ENCODE assay signal across 8 cellular contexts in genomic region chr15:40743921-40744809, GRCh38. TPM values are rescaled to one million over a fixed set of nuclear protein-coding genes. Genes with fewer than 3 reads are reported as not detected.
DNase-seq lines count a peak whose midpoint lies in the region; ATAC-seq and TF ChIP-seq lines count a peak whose summit lies in the region.
"Had no signal": no experiment of that assay in that cellular context is flagged by ENCODE, and none has a peak within 500 bp of the region (broad histone marks: within the 10 kb centered on the region; RNA-seq: fewer than 3 reads in every experiment).

No MANE protein-coding gene starts in this region.

- peaks cover 50% of the 10 kb centered on the region for H3K36me3 Mint-ChIP-seq in activated CD4-positive, alpha-beta T cell treated with anti-CD3 and anti-CD28 coated beads, Interleukin-2, amount 10 ng/mL, durations not matched to agents 24 days and 14 days (ENCODE audit: low read depth)

- H3K4me3 ChIP-seq in HL-60 (replicated peaks; ENCODE audit: insufficient read depth, low read length): no peak overlapping the region

- no peak for TF ChIP-seq CTCF in HL-60 (IDR thresholded peaks at IDR 0.05; ENCODE audit: insufficient read depth, low read length)

- H3K27me3 Mint-ChIP-seq in activated CD4-positive, alpha-beta T cell treated with anti-CD3 and anti-CD28 coated beads, Interleukin-2, amount 10 ng/mL, durations not matched to agents 24 days and 14 days: no peaks in the 10 kb centered on the region
- H3K27me3 Mint-ChIP-seq: activated B cell treated with CpG ODN at 0.5 μM for 24 hours had no signal

- H3K27ac ChIP-seq in HL-60 (replicated peaks): no peak overlapping the region

- H3K27me3 ChIP-seq in HL-60 (ENCODE audit: insufficient read depth, poor library complexity, severe bottlenecking): no peaks in the 10 kb centered on the region

- ATAC-seq in GM19351 (IDR thresholded peaks at IDR 0.05; ENCODE audit: unreplicated experiment): no peak

- peak overlapping the region; percentile 94 for H3K27ac Mint-ChIP-seq in activated CD4-positive, alpha-beta T cell treated with anti-CD3 and anti-CD28 coated beads, Interleukin-2, amount 10 ng/mL, durations not matched to agents 24 days and 14 days
- H3K27ac Mint-ChIP-seq: activated B cell treated with CpG ODN at 0.5 μM for 24 hours had no signal

- intact Hi-C loops in activated CD4-positive, alpha-beta T cell treated with anti-CD3 and anti-CD28 coated beads, Interleukin-2, amount 10 ng/mL, durations not matched to agents 24 days and 14 days (cut with micrococcal nuclease): loop anchor here (1.0 to 2.0 kb wide), 3 partner anchors 11 to 49 kb away; partner anchors contain the start of genes RAD51 and RMDN3

- H3K4me1 Mint-ChIP-seq in activated CD4-positive, alpha-beta T cell treated with anti-CD3 and anti-CD28 coated beads, Interleukin-2, amount 10 ng/mL, durations not matched to agents 24 days and 14 days: peaks cover 35% of the 10 kb centered on the region
- H3K4me1 Mint-ChIP-seq: activated B cell treated with CpG ODN at 0.5 μM for 24 hours had no signal

- H3K4me3 Mint-ChIP-seq in activated CD4-positive, alpha-beta T cell treated with anti-CD3 and anti-CD28 coated beads, Interleukin-2, amount 10 ng/mL, durations not matched to agents 24 days and 14 days: peak overlapping the region; percentile 70
- H3K4me3 Mint-ChIP-seq: activated B cell treated with CpG ODN at 0.5 μM for 24 hours had no signal

- H3K9me3 Mint-ChIP-seq in activated CD4-positive, alpha-beta T cell treated with anti-CD3 and anti-CD28 coated beads, Interleukin-2, amount 10 ng/mL, durations not matched to agents 24 days and 14 days: no peaks in the 10 kb centered on the region
- H3K9me3 Mint-ChIP-seq: activated B cell treated with CpG ODN at 0.5 μM for 24 hours had no signal

- peak; percentile 28 to 79 for DNase-seq in HL-60 (ENCODE audit: low read depth in 1 of 2, low spot score in 1 of 2)
- peak; percentile 91 for DNase-seq in activated CD4-positive, alpha-beta T cell treated with anti-CD3 and anti-CD28 coated beads, Interleukin-2, amount 10 ng/mL, durations not matched to agents 24 days and 14 days
- DNase-seq in fibroblast of gingiva (ENCODE audit: low read depth): peak; percentile 65
- DNase-seq in stimulated activated CD4-positive, alpha-beta T cell treated with anti-CD3 and anti-CD28 coated beads, Interleukin-2, amount 100 ng/mL, for 48 hours: peak; percentile 31 to 45
- no peak for DNase-seq in NCI-H748 treated with DMSO at 0.1 percent for 48 hours (lab: John Stamatoyannopoulos, UW)
- no peak for DNase-seq in COR-L47 (lab: John Stamatoyannopoulos, UW)
- DNase-seq: activated B cell treated with CpG ODN at 0.5 μM for 24 hours had no signal

RNA-seq across cellular contexts. Expression of gene RMDN3, which starts 10.9 kb away (rescaled TPM):
- total RNA-seq in activated CD4-positive, alpha-beta T cell treated with anti-CD3 and anti-CD28 coated beads, Interleukin-2, amount 10 ng/mL, durations not matched to agents 24 days and 14 days: 36.1 and 38.9 TPM in 2 replicates

RNA-seq across cellular contexts. Expression of gene GCHFR, which starts 19.7 kb away (rescaled TPM):
- 34.7 and 37.2 TPM in 2 replicates for total RNA-seq in activated CD4-positive, alpha-beta T cell treated with anti-CD3 and anti-CD28 coated beads, Interleukin-2, amount 10 ng/mL, durations not matched to agents 24 days and 14 days

RNA-seq across cellular contexts. Expression of gene C15orf62, which starts 25.6 kb away (rescaled TPM):
- 0.43 and 0.51 TPM in 2 replicates for total RNA-seq in activated CD4-positive, alpha-beta T cell treated with anti-CD3 and anti-CD28 coated beads, Interleukin-2, amount 10 ng/mL, durations not matched to agents 24 days and 14 days

RNA-seq across cellular contexts. Expression of gene RAD51, which starts 49.2 kb away (rescaled TPM):
- total RNA-seq in activated CD4-positive, alpha-beta T cell treated with anti-CD3 and anti-CD28 coated beads, Interleukin-2, amount 10 ng/mL, durations not matched to agents 24 days and 14 days: 67.5 and 70.3 TPM in 2 replicates

Comparison
In these comparisons a context has a peak if more than half of its experiments do, and no peak if none do; other contexts are left out.
1. DNase-seq: peak in HL-60 (2 of 2), activated CD4-positive, alpha-beta T cell treated with anti-CD3 and anti-CD28 coated beads, Interleukin-2, amount 10 ng/mL, durations not matched to agents 24 days and 14 days (single experiment), fibroblast of gingiva (single experiment) and stimulated activated CD4-positive, alpha-beta T cell treated with anti-CD3 and anti-CD28 coated beads, Interleukin-2, amount 100 ng/mL, for 48 hours (2 of 2); none in NCI-H748 treated with DMSO at 0.1 percent for 48 hours (single experiment) and COR-L47 (single experiment).